Comparison of ENCODE assay signal across 10 cellular contexts in the genomic region with DNA sequence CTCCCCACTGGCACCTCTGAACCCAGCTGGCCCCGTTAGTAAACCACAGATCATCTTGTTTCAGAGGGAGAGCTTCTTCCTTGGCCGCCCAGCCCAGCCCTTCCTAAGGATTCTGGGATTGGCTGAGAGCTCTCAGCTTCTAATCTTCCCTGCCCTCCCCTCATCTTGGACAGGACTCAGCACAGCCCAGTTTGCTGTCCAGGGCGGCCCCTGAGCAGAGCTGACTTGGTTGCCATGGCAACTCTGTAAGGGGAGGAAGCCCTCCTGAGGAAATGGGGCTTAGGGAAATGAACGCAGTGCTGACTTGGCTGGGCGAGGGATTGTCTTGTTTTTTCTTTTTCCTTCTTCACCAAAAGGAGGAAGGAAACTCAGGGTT. TPM values are rescaled to one million over a fixed set of nuclear protein-coding genes. Genes with fewer than 3 reads are reported as not detected.
DNase-seq lines count a peak whose midpoint lies in the region; ATAC-seq and TF ChIP-seq lines count a peak whose summit lies in the region.
"Had no signal": no experiment of that assay in that cellular context is flagged by ENCODE, and none has a peak within 500 bp of the region (broad histone marks: within the 10 kb centered on the region; RNA-seq: fewer than 3 reads in every experiment).

No MANE protein-coding gene starts in this region.

- no peaks in the 10 kb centered on the region for H3K36me3 ChIP-seq in stomach
- H3K36me3 ChIP-seq in PC-3 (ENCODE audit: low read depth, low read length), result no peaks in the 10 kb centered on the region; the same call in 1 of the 2 replicates

- TF ChIP-seq EP300 in stomach (IDR thresholded peaks at IDR 0.05), result no peak

- H3F3A ChIP-seq in PC-3 (ENCODE audit: low read length, unreplicated experiment), result no peaks in the 10 kb centered on the region

- H3K4me3 ChIP-seq in stomach (no peak overlapping the region), PC-3 (ENCODE audit: low read length) (no peak overlapping the region)
- H3K4me3 ChIP-seq: A549 had no signal

- H2AFZ ChIP-seq in PC-3 (ENCODE audit: low read length), result no peak overlapping the region

- DNase-seq in NCI-H1092 (lab: John Stamatoyannopoulos, UW) (peak; percentile 10), NCI-H1092 treated with DMSO at 0.1 percent for 48 hours (lab: John Stamatoyannopoulos, UW) (no peak), iPS DF 19.7 (ENCODE audit: low read depth, low spot score) (peak; percentile 68), stomach (no peak), HPDE6-E6E7 (ENCODE audit: extremely low spot score) (no peak), PC-3 (no peak)

- BruUV-seq in PC-3 (replicated peaks; lab: Mats Ljungman, UMichigan), result no TSS peak

- intact Hi-C loops in stomach (cut with DNase I; ENCODE audit: low total_unique reads), result no loop called here
- intact Hi-C loops in PC-3 (cut with micrococcal nuclease), result loop anchor here (5.0 kb wide), 1 partner anchor 40 kb away; a partner anchor contains a TSS

- TF ChIP-seq CTCF in VCaP (conservative IDR thresholded peaks at IDR 0.05), result no peak
- no peak for TF ChIP-seq CTCF in stomach (IDR thresholded peaks at IDR 0.05)
- TF ChIP-seq CTCF in PC-3 (conservative IDR thresholded peaks at IDR 0.05; ENCODE audit: low read depth, low read length), result no peak

- H3K79me2 ChIP-seq in PC-3 (ENCODE audit: low read length), result no peaks in the 10 kb centered on the region

- no peak for TF ChIP-seq POLR2A in stomach (IDR thresholded peaks at IDR 0.05)

- H3K4me2 ChIP-seq in PC-3 (ENCODE audit: low read length), result no peak overlapping the region
- H3K4me2 ChIP-seq: A549 had no signal

- H3K9me2 ChIP-seq in PC-3 (replicated peaks; ENCODE audit: low read length), result no peaks in the 10 kb centered on the region

- CTCF ChIA-PET in PC-3 (lab: Charles Lee), result no interaction called here

- H3K27me3 ChIP-seq in stomach (no peaks in the 10 kb centered on the region), PC-3 (ENCODE audit: low read length) (no peaks in the 10 kb centered on the region)

- H3K9me3 ChIP-seq in stomach (no peaks in the 10 kb centered on the region), PC-3 (ENCODE audit: low read length) (no peaks in the 10 kb centered on the region)
- H3K9me3 ChIP-seq: A549 had no signal

- H3K4me1 ChIP-seq in stomach (peaks cover 7 to 37% (median 14%) of the 10 kb centered on the region in 4 donors), PC-3 (ENCODE audit: insufficient read depth, low read length) (no peaks in the 10 kb centered on the region)
- H3K4me1 ChIP-seq: A549 had no signal

- POLR2A ChIA-PET in PC-3 (lab: Charles Lee; ENCODE audit: unreplicated experiment), result no interaction called here

- no peaks in the 10 kb centered on the region for H4K20me1 ChIP-seq in PC-3 (ENCODE audit: low read length)

- WGBS in stomach, 5 donors, result 23 to 45% (median 33%) methylated on average over 4 to 5 of the region's 5 CpGs

- no peak for ATAC-seq in HG02798 (IDR thresholded peaks at IDR 0.05; ENCODE audit: poor library complexity, unreplicated experiment)
- no peak for ATAC-seq in PC-3
- ATAC-seq: A549, HCT116 had no signal

- no peak overlapping the region for H3K9ac ChIP-seq in PC-3 (ENCODE audit: low read length)

- H3K27ac ChIP-seq in VCaP (peak overlapping the region; percentile 30; the same call in 1 of the 2 replicates), stomach (peak overlapping the region in 3 of 5 donors; percentile 41 to 68 (median 64)), PC-3 (ENCODE audit: low read length) (no peak overlapping the region)
- H3K27ac ChIP-seq: A549 had no signal

RNA-seq across cellular contexts. Expression of a gene that starts 4.6 kb away (rescaled TPM):
- total RNA-seq in stomach (10 to 100 TPM in 1 of 5 donors, 1 to 10 TPM in 2, not detected in 2; 1.2 to 13.2 (median 3.6) TPM), PC-3 (2014; rRNA removed) (0.04 TPM in 1 of 2 replicates, not detected in the other)
- polyA plus RNA-seq in stomach, result 10 to 100 TPM in 1 of 3 donors, 1 to 10 TPM in 2; 8.2 to 12.7 (median 9.7) TPM
- polyA plus RNA-seq: A549 had no signal

RNA-seq across cellular contexts. Expression of a gene that starts 36.5 kb away (rescaled TPM):
- 10 to 100 TPM in 3 of 5 donors, 1 to 10 TPM in 1, not detected in 1; 2.9 to 29.9 (median 17.5) TPM for total RNA-seq in stomach
- polyA plus RNA-seq in stomach, result 10 to 100 TPM; 12.1 to 20.1 (median 13.9) TPM
- 0.23 TPM in 1 of 2 replicates, not detected in the other for total RNA-seq in PC-3 (2014; rRNA removed)
- polyA plus RNA-seq: A549 had no signal

RNA-seq across cellular contexts. Expression of a gene that starts 42.3 kb away (rescaled TPM):
- total RNA-seq in stomach (100 to 1,000 TPM in 1 of 5 donors, 10 to 100 TPM in 4; 11.6 to 101 (median 44.9) TPM), PC-3 (2014; rRNA removed) (9.7 and 15.7 TPM in 2 replicates)
- 10 to 100 TPM; 18.8 to 36.9 (median 20.7) TPM for polyA plus RNA-seq in stomach

RNA-seq across cellular contexts. Expression of a gene that starts 55.9 kb away (rescaled TPM):
- total RNA-seq in stomach, result 10 to 100 TPM in 4 of 5 donors, 1 to 10 TPM in 1; 5.2 to 87.5 (median 38.2) TPM
- polyA plus RNA-seq in stomach, result 10 to 100 TPM in 2 of 3 donors, 1 to 10 TPM in 1; 7.3 to 58.1 (median 38.9) TPM
- total RNA-seq in PC-3 (2014; rRNA removed), result 0.52 TPM in 1 of 2 replicates, not detected in the other

Comparison
In these comparisons a context has a peak if more than half of its experiments do, and no peak if none do; other contexts are left out.
1. DNase-seq: peak in NCI-H1092 (single experiment) and iPS DF 19.7 (single experiment); none in NCI-H1092 treated with DMSO at 0.1 percent for 48 hours (single experiment), stomach (single experiment), HPDE6-E6E7 (single experiment) and PC-3 (single experiment).